ENCODE assay signal across 21 cellular contexts in the genomic region with DNA sequence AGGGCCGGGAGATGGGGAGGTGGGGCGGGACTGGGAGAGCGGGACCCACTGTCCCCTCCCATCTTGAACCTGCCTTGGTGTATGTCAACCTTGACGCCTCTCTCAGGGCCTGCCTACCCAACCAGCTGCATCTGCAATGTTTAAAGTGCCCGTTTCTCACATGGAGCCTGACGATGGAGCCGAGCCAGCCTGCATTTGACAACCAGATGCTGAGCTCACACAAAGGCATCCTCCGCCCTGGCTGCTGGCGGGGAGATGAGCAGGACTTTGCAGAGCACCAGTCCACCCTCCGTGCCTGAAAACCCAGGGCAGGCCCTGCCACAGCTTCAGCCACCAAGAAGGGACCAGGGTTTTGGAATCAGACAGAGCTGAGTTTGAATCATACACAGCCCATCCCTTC.
DNase-seq lines count a peak whose midpoint lies in the region; ATAC-seq and TF ChIP-seq lines count a peak whose summit lies in the region.
"Had no signal": no experiment of that assay in that cellular context is flagged by ENCODE, and none has a peak within 500 bp of the region (broad histone marks: within the 10 kb centered on the region; RNA-seq: fewer than 3 reads in every experiment).

No MANE protein-coding gene starts in this region.

- H3K27me3 ChIP-seq in SK-N-SH (ENCODE audit: insufficient read depth), result no peaks in the 10 kb centered on the region
- H3K27me3 ChIP-seq: breast epithelium, upper lobe of left lung had no signal

- no peak overlapping the region for H3K9ac ChIP-seq in SK-N-SH

- POLR2A ChIA-PET in SK-N-SH (lab: Yijun Ruan, JAX), result no interaction called here

- no peak for TF ChIP-seq EP300 in SK-N-SH (IDR thresholded peaks at IDR 0.05; ENCODE audit: borderline replicate concordance in 1 of 2, low read depth in 1 of 2, low read length in 1 of 2)

- H3K4me3 ChIP-seq in SK-N-SH (ENCODE audit: low read depth in 2 of 2, low read length in 1 of 2) (no peak overlapping the region), fibroblast of the aortic adventitia (ENCODE audit: low read depth, low read length) (no peak overlapping the region)
- H3K4me3 ChIP-seq: breast epithelium, skin epidermis, upper lobe of left lung had no signal

- TF ChIP-seq CTCF in SK-N-SH (IDR thresholded peaks at IDR 0.05) (no peak), fibroblast of the aortic adventitia (IDR thresholded peaks at IDR 0.05; ENCODE audit: insufficient read depth, low read length) (no peak)

- no peaks in the 10 kb centered on the region for H3K9me3 ChIP-seq in SK-N-SH
- H3K9me3 ChIP-seq: breast epithelium, upper lobe of left lung had no signal

- H3K27ac ChIP-seq in SK-N-SH (ENCODE audit: low read depth in 2 of 2, low read length in 1 of 2), result no peak overlapping the region
- H3K27ac ChIP-seq: breast epithelium, C4-2B, skin epidermis, upper lobe of left lung had no signal

- H2AFZ ChIP-seq in SK-N-SH (ENCODE audit: low read depth), result no peak overlapping the region

- H3K79me2 ChIP-seq in SK-N-SH (ENCODE audit: insufficient read depth), result no peaks in the 10 kb centered on the region

- H3K9me2 ChIP-seq in SK-N-SH, result no peaks in the 10 kb centered on the region

- TF ChIP-seq RAD21 in SK-N-SH (IDR thresholded peaks at IDR 0.05; ENCODE audit: low read length), result no peak

- ATAC-seq in SK-N-SH treated with all-trans-retinoic acid at 6 μM for 48 hours (no peak; the same call in 2 of the 3 replicates), left lobe of liver (no peak), HG02938 (IDR thresholded peaks at IDR 0.05; ENCODE audit: unreplicated experiment) (no peak)

- H3F3A ChIP-seq in SK-N-SH (replicated peaks; ENCODE audit: insufficient read depth), result no peaks in the 10 kb centered on the region

- CTCF ChIA-PET in SK-N-SH (lab: Yijun Ruan, JAX), result interaction anchor here (1.3 to 2.5 kb wide), 4 partner anchors 10 to 226 kb away, joined by 3 to 11 read pairs (median 4); partner anchors contain the start of gene FGF18

- peaks cover 0 to 6% of the 10 kb centered on the region in 2 experiments; a peak in 1 of 4 replicates for H3K4me1 ChIP-seq in SK-N-SH (ENCODE audit: control insufficient read depth in 1 of 2, insufficient read depth in 2 of 2, low read depth in 1 of 2, low read length in 1 of 2)
- H3K4me1 ChIP-seq: breast epithelium had no signal

- 48% methylated on average over 7 of the region's 10 CpGs for WGBS in SK-N-SH (ENCODE audit: low lambda C conversion rate)

- no peaks in the 10 kb centered on the region for H3K36me3 ChIP-seq in SK-N-SH (replicated peaks in 1 of 2; ENCODE audit: control insufficient read depth in 1 of 2, insufficient read depth in 2 of 2, low read length in 1 of 2)
- H3K36me3 ChIP-seq: breast epithelium, upper lobe of left lung had no signal

- H4K20me1 ChIP-seq in SK-N-SH (ENCODE audit: insufficient read depth), result no peaks in the 10 kb centered on the region

- DNase-seq in SK-N-SH, result peak; percentile 41
- DNase-seq in NCI-H446 treated with DMSO at 0.1 percent for 48 hours (lab: John Stamatoyannopoulos, UW), result peak; percentile 6
- DNase-seq in fibroblast of the aortic adventitia (ENCODE audit: low read depth), result peak; percentile 14
- DNase-seq in superior temporal gyrus (ENCODE audit: extremely low spot score), result peak; percentile 60
- DNase-seq in left lobe of liver (ENCODE audit: low spot score), result no peak
- DNase-seq in NCI-H82 (lab: John Stamatoyannopoulos, UW), result no peak
- DNase-seq: activated CD4-positive, alpha-beta T cell treated with anti-CD3 and anti-CD28 coated beads for 48 hours; activated naive CD4-positive, alpha-beta T cell; activated T-cell treated with anti-CD3 and anti-CD28 coated beads, Interleukin-2, amount 50 U/mL, for 24 hours; Calu3; effector memory CD4-positive, alpha-beta T cell; kidney; NCI-H1092 treated with DMSO at 0.1 percent for 48 hours; NCI-H2029; NCI-H345; upper lobe of left lung had no signal

- H3K4me2 ChIP-seq in SK-N-SH, result no peak overlapping the region

TF ChIP-seq in SK-N-SH, 30 proteins besides CTCF, POLR2A, EP300 and RAD21:
- TF ChIP-seq FOSL2 (IDR thresholded peaks at IDR 0.05; ENCODE audit: borderline replicate concordance, low read depth), result no peak
- peak; percentile 68 for TF ChIP-seq MXI1 (IDR thresholded peaks at IDR 0.05; ENCODE audit: low read depth, low read length)
- no peak for TF ChIP-seq RFX5 (IDR thresholded peaks at IDR 0.05; ENCODE audit: low read length)
- TF ChIP-seq RXRA (IDR thresholded peaks at IDR 0.05; ENCODE audit: borderline replicate concordance, low read depth), result no peak

TF ChIP-seq in SK-N-SH treated with all-trans-retinoic acid at 6 μM for 48 hours, 23 proteins besides CTCF, POLR2A, EP300 and RAD21:
- TF ChIP-seq BACH2 (CRISPR knock-in tag; IDR thresholded peaks at IDR 0.05; ENCODE audit: borderline replicate concordance) (no peak), ZC3H10 (CRISPR knock-in tag; IDR thresholded peaks at IDR 0.05) (no peak), ZNF565 (CRISPR knock-in tag; conservative IDR thresholded peaks at IDR 0.05; ENCODE audit: low read depth) (no peak), ISL1 (CRISPR knock-in tag; IDR thresholded peaks at IDR 0.05) (no peak), TSHZ2 (CRISPR knock-in tag; IDR thresholded peaks at IDR 0.05) (no peak), SNAI2 (CRISPR knock-in tag; IDR thresholded peaks at IDR 0.05) (no peak), TOX (CRISPR knock-in tag; IDR thresholded peaks at IDR 0.05; ENCODE audit: borderline replicate concordance) (no peak), ZNF70 (CRISPR knock-in tag; IDR thresholded peaks at IDR 0.05) (no peak), GLIS3 (CRISPR knock-in tag; IDR thresholded peaks at IDR 0.05) (no peak), ZFP30 (CRISPR knock-in tag; IDR thresholded peaks at IDR 0.05) (no peak), CSRNP3 (CRISPR knock-in tag; IDR thresholded peaks at IDR 0.05) (no peak), PPARA (CRISPR knock-in tag; IDR thresholded peaks at IDR 0.05; ENCODE audit: borderline replicate concordance) (no peak), ZFP3 (CRISPR knock-in tag; IDR thresholded peaks at IDR 0.05) (no peak)
- TF ChIP-seq, protein P1, sequence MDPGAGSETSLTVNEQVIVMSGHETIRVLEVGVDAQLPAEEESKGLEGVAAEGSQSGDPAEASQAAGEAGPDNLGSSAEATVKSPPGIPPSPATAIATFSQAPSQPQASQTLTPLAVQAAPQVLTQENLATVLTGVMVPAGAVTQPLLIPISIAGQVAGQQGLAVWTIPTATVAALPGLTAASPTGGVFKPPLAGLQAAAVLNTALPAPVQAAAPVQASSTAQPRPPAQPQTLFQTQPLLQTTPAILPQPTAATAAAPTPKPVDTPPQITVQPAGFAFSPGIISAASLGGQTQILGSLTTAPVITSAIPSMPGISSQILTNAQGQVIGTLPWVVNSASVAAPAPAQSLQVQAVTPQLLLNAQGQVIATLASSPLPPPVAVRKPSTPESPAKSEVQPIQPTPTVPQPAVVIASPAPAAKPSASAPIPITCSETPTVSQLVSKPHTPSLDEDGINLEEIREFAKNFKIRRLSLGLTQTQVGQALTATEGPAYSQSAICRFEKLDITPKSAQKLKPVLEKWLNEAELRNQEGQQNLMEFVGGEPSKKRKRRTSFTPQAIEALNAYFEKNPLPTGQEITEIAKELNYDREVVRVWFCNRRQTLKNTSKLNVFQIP (CRISPR knock-in tag; IDR thresholded peaks at IDR 0.05; ENCODE audit: borderline replicate concordance, low read depth), result no peak

Comparison
In these comparisons a context has a peak if more than half of its experiments do, and no peak if none do; other contexts are left out.
1. DNase-seq: peak in SK-N-SH (single experiment), NCI-H446 treated with DMSO at 0.1 percent for 48 hours (single experiment), fibroblast of the aortic adventitia (single experiment) and superior temporal gyrus (single experiment); none in left lobe of liver (single experiment) and NCI-H82 (single experiment).